ENCODE assay signal across 14 cellular contexts in the genomic region with DNA sequence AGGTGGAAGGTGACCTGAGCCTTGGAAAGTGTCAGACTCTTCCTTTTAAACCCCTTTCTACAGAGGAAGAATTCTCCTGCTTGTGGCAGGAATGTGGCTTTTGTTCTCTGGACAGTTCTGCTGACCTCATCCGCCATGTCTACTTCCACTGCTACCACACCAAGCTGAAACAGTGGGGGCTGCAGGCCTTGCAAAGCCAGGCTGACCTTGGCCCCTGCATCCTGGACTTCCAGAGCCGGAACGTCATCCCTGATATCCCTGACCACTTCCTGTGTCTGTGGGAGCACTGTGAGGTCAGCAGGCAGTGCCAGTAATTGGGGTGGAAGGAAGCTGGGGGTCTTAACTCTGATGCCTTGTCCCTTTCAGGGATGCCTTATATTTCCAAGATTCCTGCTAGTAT. TPM values are rescaled to one million over a fixed set of nuclear protein-coding genes. Genes with fewer than 3 reads are reported as not detected.
"Had no signal": no experiment of that assay in that cellular context is flagged by ENCODE, and none has a peak within 500 bp of the region (broad histone marks: within the 10 kb centered on the region; RNA-seq: fewer than 3 reads in every experiment).

No MANE protein-coding gene starts in this region.

- ATAC-seq: right cardiac atrium; SK-N-SH treated with all-trans-retinoic acid at 6 μM for 48 hours; stimulated activated memory B cell treated with anti-CD40 and anti-IgM and Interleukin-4, amounts not matched to agents 10 μg/mL and 1 μg/mL and 100 μg/mL, for 72 hours had no signal

- H3K4me2 ChIP-seq: hepatocyte, smooth muscle cell had no signal

- H3K27ac Mint-ChIP-seq: activated naive CD8-positive, alpha-beta T cell treated with anti-CD3 and anti-CD28 coated beads, Interleukin-2, amount 10 ng/mL, durations not matched to agents 7 days and 5 days; naive B cell; progenitor cell of endocrine pancreas; stimulated activated memory B cell treated with anti-CD40 and anti-IgM and Interleukin-4, amounts not matched to agents 10 μg/mL and 1 μg/mL and 100 μg/mL, for 72 hours had no signal

- H3K9me3 Mint-ChIP-seq: activated naive CD8-positive, alpha-beta T cell treated with anti-CD3 and anti-CD28 coated beads, Interleukin-2, amount 10 ng/mL, durations not matched to agents 7 days and 5 days; naive B cell; stimulated activated memory B cell treated with anti-CD40 and anti-IgM and Interleukin-4, amounts not matched to agents 10 μg/mL and 1 μg/mL and 100 μg/mL, for 72 hours had no signal

- H3K4me3 ChIP-seq: hepatocyte, smooth muscle cell, tibial nerve had no signal

- H3K9me3 ChIP-seq: neutrophil, tibial nerve had no signal

- H2AFZ ChIP-seq: hepatocyte had no signal

- H3K27me3 ChIP-seq: hepatocyte, neutrophil, tibial nerve had no signal

- DNase-seq: activated CD4-positive, alpha-beta T cell treated with anti-CD3 and anti-CD28 coated beads, Interleukin-2, amount 50 U/mL, for 1 hour; activated CD4-positive, CD25-positive, alpha-beta regulatory T cell; activated naive CD8-positive, alpha-beta T cell treated with anti-CD3 and anti-CD28 coated beads, Interleukin-2, amount 10 ng/mL, durations not matched to agents 7 days and 5 days; aorta; naive B cell; right cardiac atrium had no signal

- H3K27ac ChIP-seq: hepatocyte, neutrophil, tibial nerve had no signal

RNA-seq across cellular contexts. Expression of a gene that starts 18.2 kb away (rescaled TPM):
- total RNA-seq: activated naive CD8-positive, alpha-beta T cell treated with anti-CD3 and anti-CD28 coated beads, Interleukin-2, amount 10 ng/mL, durations not matched to agents 7 days and 5 days; hepatocyte; T-helper 1 cell treated with Interleukin-12 subunit alpha and Interleukin-12 subunit beta and Interleukin-4 antibody, amounts not matched to agents 30 ng/mL and 1 ng/mL, for 36 hours had no signal
